13 cellular contexts compared by ENCODE assay signal in genomic region chr2:66840321-66841014, GRCh38.
DNase-seq lines count a peak whose midpoint lies in the region; ATAC-seq, FAIRE-seq and TF ChIP-seq lines count a peak whose summit lies in the region.
"Had no signal": no experiment of that assay in that cellular context is flagged by ENCODE, and none has a peak within 500 bp of the region (broad histone marks: within the 10 kb centered on the region; RNA-seq: fewer than 3 reads in every experiment).

No MANE protein-coding gene starts in this region.

- no peak for TF ChIP-seq CTCF in PC-3 (conservative IDR thresholded peaks at IDR 0.05; ENCODE audit: low read depth, low read length)
- no peak for TF ChIP-seq CTCF in epithelial cell of esophagus (IDR thresholded peaks at IDR 0.05; ENCODE audit: insufficient read depth, low read depth, low read length, missing control alignments)

- H3K4me3 ChIP-seq in PC-3 (ENCODE audit: low read length): peak overlapping the region; percentile 8; the same call in 1 of the 2 replicates
- H3K4me3 ChIP-seq in epithelial cell of esophagus (ENCODE audit: low read length): peak overlapping the region; percentile 0
- H3K4me3 ChIP-seq in muscle layer of colon (ENCODE audit: low read depth in 1 of 2, low read length in 2 of 2): peak overlapping the region in 1 of 2 donors; percentile 30

- no peaks in the 10 kb centered on the region for H4K20me1 ChIP-seq in PC-3 (ENCODE audit: low read length)

- BruUV-seq in PC-3 (replicated peaks; lab: Mats Ljungman, UMichigan): no TSS peak

- POLR2A ChIA-PET in PC-3 (lab: Charles Lee; ENCODE audit: unreplicated experiment): no interaction called here

- peak overlapping the region; percentile 29 for H2AFZ ChIP-seq in PC-3 (ENCODE audit: low read length)

- H3K9ac ChIP-seq in PC-3 (ENCODE audit: low read length): no peak overlapping the region
- no peak overlapping the region for H3K9ac ChIP-seq in muscle layer of colon (ENCODE audit: low read length)

- no peaks in the 10 kb centered on the region for H3F3A ChIP-seq in PC-3 (ENCODE audit: low read length, unreplicated experiment)

- ATAC-seq in PC-3: no peak
- ATAC-seq in GM18517 (IDR thresholded peaks at IDR 0.05; ENCODE audit: unreplicated experiment): no peak

- intact Hi-C loops in PC-3 (cut with micrococcal nuclease): no loop called here

- H3K9me2 ChIP-seq in PC-3 (replicated peaks; ENCODE audit: low read length): no peaks in the 10 kb centered on the region

- H3K4me1 ChIP-seq in PC-3 (ENCODE audit: insufficient read depth, low read length) (peaks cover 17% of the 10 kb centered on the region), muscle layer of colon (ENCODE audit: insufficient read depth, low read length) (peaks cover 17% of the 10 kb centered on the region)

- DNase-seq in PC-3: peak; percentile 9
- DNase-seq in epithelial cell of esophagus (ENCODE audit: low read depth): peak; percentile 71
- DNase-seq in urothelium cell line (ENCODE audit: low spot score): no peak
- DNase-seq in NOMO-1 (lab: John Stamatoyannopoulos, UW; ENCODE audit: unreplicated experiment in 2 of 2): no peak
- no peak for DNase-seq in NCI-H526 treated with DMSO at 0.1 percent for 48 hours (lab: John Stamatoyannopoulos, UW)
- DNase-seq: activated naive CD8-positive, alpha-beta T cell treated with anti-CD3 and anti-CD28 coated beads for 36 hours; hippocampal formation; NCI-H1417; NCI-H510A treated with DMSO at 0.1 percent for 48 hours; retina had no signal

- CTCF ChIA-PET in PC-3 (lab: Charles Lee): no interaction called here

- H3K27ac ChIP-seq in PC-3 (ENCODE audit: low read length): peak overlapping the region; percentile 54
- H3K27ac ChIP-seq in muscle layer of colon (ENCODE audit: low read depth, low read length): peak overlapping the region; percentile 73

- H3K4me2 ChIP-seq in PC-3 (ENCODE audit: low read length): peak overlapping the region; percentile 38

- H3K36me3 ChIP-seq in PC-3 (ENCODE audit: low read depth, low read length) (no peaks in the 10 kb centered on the region), muscle layer of colon (ENCODE audit: insufficient read depth, low read length) (no peaks in the 10 kb centered on the region)

- H3K27me3 ChIP-seq in PC-3 (ENCODE audit: low read length): no peaks in the 10 kb centered on the region
- no peaks in the 10 kb centered on the region for H3K27me3 ChIP-seq in muscle layer of colon (ENCODE audit: control insufficient read depth in 1 of 2, insufficient read depth in 2 of 2, low read length in 2 of 2)

- no peaks in the 10 kb centered on the region for H3K9me3 ChIP-seq in PC-3 (ENCODE audit: low read length)
- H3K9me3 ChIP-seq in muscle layer of colon (ENCODE audit: low read length): no peaks in the 10 kb centered on the region

- peak; percentile 30 for FAIRE-seq in urothelium cell line (lab: Jason Lieb, UNC)
- FAIRE-seq: H54 had no signal

- H3K79me2 ChIP-seq in PC-3 (ENCODE audit: low read length): no peaks in the 10 kb centered on the region

Comparison
In these comparisons a context has a peak if more than half of its experiments do, and no peak if none do; other contexts are left out.
1. DNase-seq: peak in PC-3 (single experiment) and epithelial cell of esophagus (single experiment); none in urothelium cell line (single experiment), NOMO-1 (0 of 2) and NCI-H526 treated with DMSO at 0.1 percent for 48 hours (single experiment).